1 cellular context compared by ENCODE assay signal in the genomic region with DNA sequence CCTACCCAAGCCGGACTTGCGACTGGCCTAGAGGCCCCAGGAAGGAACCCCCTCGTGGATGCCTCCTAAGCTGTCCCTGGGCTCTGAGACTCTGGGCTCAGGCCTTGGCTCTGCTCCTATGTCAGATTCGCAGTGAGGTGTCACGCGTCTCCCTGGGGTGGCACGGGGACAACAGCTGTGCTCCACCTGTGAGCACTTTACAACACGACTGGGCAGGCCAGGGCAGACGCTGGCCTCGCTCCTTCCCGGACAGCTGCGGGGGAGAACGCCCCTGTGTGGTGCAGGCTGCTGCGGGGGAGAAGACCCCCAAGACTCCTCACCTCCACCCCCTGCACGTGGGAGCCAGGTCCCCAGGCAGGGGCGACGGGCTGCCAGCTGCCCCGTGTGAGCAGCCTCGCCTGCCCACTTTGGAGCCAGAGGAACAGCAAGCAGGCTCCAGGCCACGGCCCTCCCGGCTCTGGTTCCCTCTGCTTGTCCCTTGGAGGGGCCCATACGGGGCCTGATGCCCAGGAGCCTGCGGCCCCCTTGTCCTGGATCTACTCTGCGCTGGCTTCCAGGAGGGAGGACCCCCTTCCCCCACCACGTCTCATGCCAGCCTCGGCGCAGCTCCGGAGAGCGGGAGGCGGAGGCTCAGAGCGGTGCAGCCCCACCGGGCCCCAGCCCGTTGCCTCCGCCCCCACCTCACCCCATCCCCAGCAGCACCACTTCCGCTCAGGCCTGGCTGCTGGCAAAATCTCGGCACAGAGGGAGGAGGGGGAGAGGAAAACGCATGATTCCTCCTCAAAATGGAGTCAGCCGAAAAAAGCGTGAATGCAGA.
TF ChIP-seq lines count a peak whose summit lies in the region.

No MANE protein-coding gene starts in this region.

TF ChIP-seq in GM23338, 12 proteins besides CTCF, POLR2A, EP300 and RAD21 (continued from another document):
- TF ChIP-seq REST (IDR thresholded peaks at IDR 0.05; ENCODE audit: unreplicated experiment) = no peak
- TF ChIP-seq EZH2 (IDR thresholded peaks at IDR 0.05; ENCODE audit: low read depth, unreplicated experiment) = no peak
- no peak for TF ChIP-seq NANOG (IDR thresholded peaks at IDR 0.05; ENCODE audit: borderline replicate concordance)
- no peak for TF ChIP-seq CREB1 (CRISPR knock-in tag; IDR thresholded peaks at IDR 0.05; ENCODE audit: low read depth)
- no peak for TF ChIP-seq ZNF331 (CRISPR knock-in tag; IDR thresholded peaks at IDR 0.05; ENCODE audit: low read depth)
